22 cellular contexts compared by ENCODE assay signal in genomic region chr16:17082126-17082882, GRCh38.
DNase-seq lines count a peak whose midpoint lies in the region; FAIRE-seq and TF ChIP-seq lines count a peak whose summit lies in the region.
"Had no signal": no experiment of that assay in that cellular context is flagged by ENCODE, and none has a peak within 500 bp of the region (broad histone marks: within the 10 kb centered on the region; RNA-seq: fewer than 3 reads in every experiment).

No MANE protein-coding gene starts in this region.

- H2BK12ac ChIP-seq in H1 (ENCODE audit: low read depth, low read length) (peak overlapping the region; percentile 95), trophoblast cell (ENCODE audit: low read length) (no peak overlapping the region)

- POLR2A ChIA-PET in H1 (lab: Charles Lee; ENCODE audit: partially characterized antibody): interaction anchor here (1.0 to 2.7 kb wide), 4 partner anchors 9 to 25 kb away, joined by 4 to 11 read pairs (median 8); no protein-coding TSS in a partner anchor

- no peak for FAIRE-seq in H1 (lab: Jason Lieb, UNC)
- FAIRE-seq: A204.1, G401.6 had no signal

- H3K9ac ChIP-seq in HUES48 (ENCODE audit: low read depth, low read length) (peak overlapping the region; percentile 63; the same call in 1 of the 2 replicates), H1 (replicated peaks in 1 of 4; ENCODE audit: extremely low read depth in 1 of 4, low read depth in 3 of 4, low read length in 3 of 4) (no peak overlapping the region), trophoblast cell (ENCODE audit: low read length) (no peak overlapping the region)
- H3K9ac ChIP-seq: BLaER1 had no signal

- no peaks in the 10 kb centered on the region for H4K20me1 ChIP-seq in H1 (replicated peaks in 1 of 2; ENCODE audit: control insufficient read depth in 1 of 2, insufficient read depth in 2 of 2, low read length in 2 of 2)
- H4K20me1 ChIP-seq: BLaER1 had no signal

- 71% methylated on average over 6 of the region's 6 CpGs; no CpG with 5 or more reads in 1 of the 2 experiments for WGBS in H1 (ENCODE audit: extremely low coverage in 1 of 2, insufficient coverage in 1 of 2, insufficient read length in 1 of 2, insufficient replicate concordance in 2 of 2, low coverage in 1 of 2, low lambda C conversion rate in 2 of 2, missing lambda C conversion rate in 1 of 2), 2 experiments
- WGBS in iPS DF 6.9 (ENCODE audit: insufficient coverage, insufficient read length): no CpG with 5 or more reads among the region's 6 CpGs
- no CpG with 5 or more reads among the region's 6 CpGs for WGBS in trophoblast cell (ENCODE audit: extremely low coverage, insufficient coverage, insufficient read length)

- H2BK5ac ChIP-seq in H1 (ENCODE audit: low read depth, low read length) (peak overlapping the region; percentile 88; the same call in 1 of the 2 replicates), trophoblast cell (ENCODE audit: low read depth, low read length, poor library complexity) (no peak overlapping the region)

- H2AFZ ChIP-seq in H1 (ENCODE audit: low read length): no peak overlapping the region
- H2AFZ ChIP-seq in trophoblast cell (ENCODE audit: insufficient read depth, low read length, poor library complexity): no peak overlapping the region
- H2AFZ ChIP-seq: PC-9 had no signal

- no peaks in the 10 kb centered on the region for H3K23me2 ChIP-seq in H1 (ENCODE audit: low read depth, low read length)

- H2AK5ac ChIP-seq in H1 (ENCODE audit: low read depth, low read length): peak overlapping the region; percentile 57; the same call in 1 of the 2 replicates
- H2AK5ac ChIP-seq in trophoblast cell (ENCODE audit: low read length): no peak overlapping the region

- H3K9me3 ChIP-seq in HUES48 (ENCODE audit: control insufficient read depth, insufficient read depth, low read length) (peaks cover 4% of the 10 kb centered on the region; the same call in 1 of the 2 replicates), H1 (ENCODE audit: insufficient read depth in 2 of 2, low read depth in 1 of 2, low read length in 1 of 2) (peaks cover 0 to 7% of the 10 kb centered on the region in 2 experiments; a peak in 2 of 4 replicates), iPS DF 6.9 (ENCODE audit: control insufficient read depth, insufficient read depth, low read length) (no peaks in the 10 kb centered on the region), trophoblast cell (ENCODE audit: insufficient read depth, low read depth, low read length) (peaks cover 1% of the 10 kb centered on the region)
- H3K9me3 ChIP-seq: BLaER1, HAP-1, SJCRH30 had no signal

- H3K4ac ChIP-seq in H1 (replicated peaks; ENCODE audit: insufficient read length, low read depth, low read length) (peak overlapping the region; percentile 63), trophoblast cell (ENCODE audit: low read depth, low read length) (no peak overlapping the region)

- peaks cover 55% of the 10 kb centered on the region for H3K4me1 ChIP-seq in HUES48 (ENCODE audit: control insufficient read depth, insufficient read depth, low read length)
- peaks cover 11 to 30% (median 23%) of the 10 kb centered on the region in 4 experiments for H3K4me1 ChIP-seq in H1 (replicated peaks in 1 of 4; ENCODE audit: control insufficient read depth in 3 of 4, insufficient read depth in 4 of 4, low read length in 3 of 4)
- peaks cover 7% of the 10 kb centered on the region for H3K4me1 ChIP-seq in iPS DF 6.9 (ENCODE audit: control insufficient read depth, insufficient read depth, low read length)
- H3K4me1 ChIP-seq in trophoblast cell (ENCODE audit: control insufficient read depth in 1 of 2, insufficient read depth in 2 of 2, low read length in 2 of 2): peaks cover 5 to 14% of the 10 kb centered on the region in 2 experiments
- H3K4me1 ChIP-seq: BLaER1, HAP-1, SJCRH30 had no signal

- H2BK120ac ChIP-seq in H1 (replicated peaks; ENCODE audit: low read depth, low read length) (no peak overlapping the region), trophoblast cell (ENCODE audit: insufficient read depth, low read length, poor library complexity) (no peak overlapping the region)

- H4K5ac ChIP-seq in H1 (ENCODE audit: insufficient read length, low read depth, low read length): no peak overlapping the region

- H3K27me3 ChIP-seq in HUES48 (ENCODE audit: control insufficient read depth, insufficient read depth, low read length) (no peaks in the 10 kb centered on the region), H1 (replicated peaks in 1 of 4; ENCODE audit: control insufficient read depth in 3 of 4, extremely low read depth in 1 of 4, insufficient read depth in 3 of 4, low read length in 3 of 4) (no peaks in the 10 kb centered on the region), iPS DF 6.9 (ENCODE audit: control insufficient read depth, insufficient read depth, low read length) (no peaks in the 10 kb centered on the region), trophoblast cell (ENCODE audit: insufficient read depth, low read length) (no peaks in the 10 kb centered on the region)
- H3K27me3 ChIP-seq: BLaER1, SJCRH30 had no signal

- H3K4me2 ChIP-seq in H1 (ENCODE audit: insufficient read depth in 1 of 2, low read depth in 2 of 2, low read length in 2 of 2) (peak overlapping the region in 1 of 2 experiments; percentile 33; a peak in 1 of 4 replicates), trophoblast cell (ENCODE audit: low read length) (no peak overlapping the region)
- H3K4me2 ChIP-seq: BLaER1, PC-9 had no signal

- peak overlapping the region; percentile 86 for H3K18ac ChIP-seq in H1 (ENCODE audit: extremely low read depth, low read length)
- H3K18ac ChIP-seq in trophoblast cell (ENCODE audit: low read length): no peak overlapping the region

- H3K4me3 ChIP-seq in HUES48 (ENCODE audit: low read depth, low read length) (peak overlapping the region; percentile 42; the same call in 1 of the 2 replicates), H1 (ENCODE audit: extremely low read depth in 1 of 4, insufficient read depth in 2 of 4, low read depth in 3 of 4, low read length in 4 of 4) (peak overlapping the region in 1 of 4 experiments; percentile 45; a peak in 1 of 8 replicates), iPS DF 6.9 (ENCODE audit: low read length) (no peak overlapping the region), trophoblast cell (ENCODE audit: low read depth, low read length) (no peak overlapping the region)
- H3K4me3 ChIP-seq: BLaER1, HAP-1, PC-9, SJCRH30 had no signal

- DNase-seq in H1 (ENCODE audit: low read depth in 1 of 2, low spot score in 2 of 2) (peak in 1 of 2 experiments; percentile 68), iPS DF 6.9 (ENCODE audit: low read depth, low spot score) (peak; percentile 57), trophoblast cell (peak; percentile 33 to 70), hippocampal formation (lab: John Stamatoyannopoulos, UW) (no peak), dedifferentiated amniotic fluid mesenchymal stem cell (ENCODE audit: extremely low spot score) (no peak), DMS114 treated with DMSO at 0.1 percent for 48 hours (lab: John Stamatoyannopoulos, UW; ENCODE audit: unreplicated experiment) (no peak)
- DNase-seq: CD4-positive, CD25-positive, alpha-beta regulatory T cell; KBM-7; MV-4-11; NCI-H1105 treated with DMSO at 0.1 percent for 48 hours; NCI-H2029; NCI-H446; NCI-H526; NCI-H82; PC-9; SJCRH30 had no signal

- peak overlapping the region; percentile 95 for H3K27ac ChIP-seq in HUES48 (ENCODE audit: low read depth, low read length)
- no peak overlapping the region for H3K27ac ChIP-seq in H1 (ENCODE audit: low read depth, low read length)
- H3K27ac ChIP-seq in iPS DF 6.9 (ENCODE audit: low read length): no peak overlapping the region
- no peak overlapping the region for H3K27ac ChIP-seq in trophoblast cell (ENCODE audit: low read depth, low read length)
- H3K27ac ChIP-seq: BLaER1, HL-60, PC-9, SJCRH30 had no signal

- no peak overlapping the region for H4K91ac ChIP-seq in H1 (replicated peaks; ENCODE audit: insufficient read length, low read length)
- H4K91ac ChIP-seq in trophoblast cell (ENCODE audit: low read depth, low read length): no peak overlapping the region

- CTCF ChIA-PET in H1 (lab: Charles Lee; ENCODE audit: partially characterized antibody): interaction anchor here (0.5 to 1.3 kb wide), 3 partner anchors 80 to 387 kb away, joined by 3 read pairs; no protein-coding TSS in a partner anchor

- H3K14ac ChIP-seq in H1 (ENCODE audit: insufficient read length) (no peak overlapping the region), trophoblast cell (ENCODE audit: low read length) (no peak overlapping the region)

- no peak for TF ChIP-seq EP300 in H1 (IDR thresholded peaks at IDR 0.05; ENCODE audit: borderline replicate concordance in 1 of 2, low read depth in 2 of 2, low read length in 2 of 2)

- no peak overlapping the region for H3K23ac ChIP-seq in H1 (ENCODE audit: insufficient read length)
- no peak overlapping the region for H3K23ac ChIP-seq in trophoblast cell (ENCODE audit: low read length)

- H2BK15ac ChIP-seq in H1 (ENCODE audit: low read length): no peak overlapping the region; the same call in 1 of the 2 replicates

- no peak overlapping the region for H4K12ac ChIP-seq in trophoblast cell (ENCODE audit: low read depth, low read length)

- TF ChIP-seq POLR2A in H1 (IDR thresholded peaks at IDR 0.05; ENCODE audit: control extremely low read depth in 1 of 2, low read depth in 2 of 2, low read length in 2 of 2): no peak

- H2BK20ac ChIP-seq in H1 (ENCODE audit: low read length): peak overlapping the region; percentile 66; the same call in 1 of the 2 replicates

- no peaks in the 10 kb centered on the region for H3K79me2 ChIP-seq in H1 (ENCODE audit: control insufficient read depth in 1 of 2, insufficient read depth in 2 of 2, low read length in 2 of 2)
- H3K79me2 ChIP-seq in trophoblast cell (ENCODE audit: control insufficient read depth, insufficient read depth, low read length, poor library complexity): no peaks in the 10 kb centered on the region

- H4K8ac ChIP-seq in H1 (ENCODE audit: extremely low read depth, insufficient read depth, low read length) (no peak overlapping the region), trophoblast cell (ENCODE audit: low read depth, low read length) (no peak overlapping the region)

- H3K79me1 ChIP-seq in H1 (ENCODE audit: low read depth, low read length) (no peaks in the 10 kb centered on the region), trophoblast cell (ENCODE audit: low read length) (no peaks in the 10 kb centered on the region)

- no peak overlapping the region for H3K56ac ChIP-seq in H1 (replicated peaks; ENCODE audit: insufficient read length, low read depth, low read length)

- no peak for TF ChIP-seq CTCF in H1 (IDR thresholded peaks at IDR 0.05; ENCODE audit: control extremely low read depth in 1 of 3, insufficient read depth in 1 of 3, low read depth in 1 of 3, low read length in 3 of 3)

- H3K36me3 ChIP-seq in HUES48 (ENCODE audit: control insufficient read depth, insufficient read depth, low read length) (no peaks in the 10 kb centered on the region), H1 (ENCODE audit: control insufficient read depth in 2 of 4, insufficient read depth in 4 of 4, low read length in 3 of 4) (no peaks in the 10 kb centered on the region), iPS DF 6.9 (ENCODE audit: control insufficient read depth, insufficient read depth, low read length) (no peaks in the 10 kb centered on the region), trophoblast cell (ENCODE audit: control insufficient read depth in 1 of 2, insufficient read depth in 2 of 2, low read length in 2 of 2) (no peaks in the 10 kb centered on the region)
- H3K36me3 ChIP-seq: BLaER1, HAP-1, SJCRH30 had no signal

- TF ChIP-seq RAD21 in H1 (IDR thresholded peaks at IDR 0.05 in 1 of 2, conservative IDR thresholded peaks at IDR 0.05 in 1 of 2; ENCODE audit: low read depth in 2 of 2, low read length in 2 of 2): no peak

Comparison
In these comparisons a context has a peak if more than half of its experiments do, and no peak if none do; other contexts are left out.
1. DNase-seq: peak in iPS DF 6.9 (single experiment) and trophoblast cell (2 of 2); none in hippocampal formation (0 of 2), dedifferentiated amniotic fluid mesenchymal stem cell (single experiment) and DMS114 treated with DMSO at 0.1 percent for 48 hours (single experiment).